In genomic region chr9:8831568-8831967, GRCh38 we compare ENCODE assay signal across 24 cellular contexts.
"Had no signal": no experiment of that assay in that cellular context is flagged by ENCODE, and none has a peak within 500 bp of the region (broad histone marks: within the 10 kb centered on the region; RNA-seq: fewer than 3 reads in every experiment).

No MANE protein-coding gene starts in this region.

- H3K4me2 ChIP-seq: hepatocyte, neural progenitor cell had no signal

- H3K27ac ChIP-seq: gastrocnemius medialis, heart left ventricle, hepatocyte, left ventricle myocardium inferior, lower lobe of right lung, neural progenitor cell, parathyroid adenoma, stomach, thyroid gland, vagina had no signal

- ATAC-seq: effector memory CD8-positive, alpha-beta T cell; gastrocnemius medialis; heart left ventricle; left cardiac atrium; lower lobe of right lung; natural killer cell; sciatic nerve; stimulated activated effector memory CD8-positive, alpha-beta T cell treated with anti-CD3 and anti-CD28 coated beads, Interleukin-12 subunit alpha, Interleukin-12 subunit beta, amount 100 ng/mL, for 72 hours had no signal

- H3K4me1 ChIP-seq: gastrocnemius medialis, lower lobe of right lung, parathyroid adenoma, stomach, vagina had no signal

- H3K36me3 Mint-ChIP-seq: natural killer cell; stimulated activated effector memory CD8-positive, alpha-beta T cell treated with anti-CD3 and anti-CD28 coated beads, Interleukin-12 subunit alpha, Interleukin-12 subunit beta, amount 100 ng/mL, for 72 hours had no signal

- FAIRE-seq: endometrium, islet of Langerhans had no signal

- H3K9me3 Mint-ChIP-seq: stimulated activated effector memory CD8-positive, alpha-beta T cell treated with anti-CD3 and anti-CD28 coated beads, Interleukin-12 subunit alpha, Interleukin-12 subunit beta, amount 100 ng/mL, for 72 hours had no signal

- H2AFZ ChIP-seq: hepatocyte, neural progenitor cell, parathyroid adenoma had no signal

- H3K4me1 Mint-ChIP-seq: natural killer cell; stimulated activated effector memory CD8-positive, alpha-beta T cell treated with anti-CD3 and anti-CD28 coated beads, Interleukin-12 subunit alpha, Interleukin-12 subunit beta, amount 100 ng/mL, for 72 hours had no signal

- H3K36me3 ChIP-seq: gastrocnemius medialis, heart left ventricle, left ventricle myocardium inferior, lower lobe of right lung, neural progenitor cell, stomach, thyroid gland, vagina had no signal

- H3K4me3 ChIP-seq: gastrocnemius medialis, heart left ventricle, hepatocyte, left ventricle myocardium inferior, lower lobe of right lung, neural progenitor cell, stomach, thyroid gland, vagina had no signal

- H3K9me3 ChIP-seq: gastrocnemius medialis, heart left ventricle, left ventricle myocardium inferior, lower lobe of right lung, stomach, thyroid gland, vagina had no signal

- H3K27me3 Mint-ChIP-seq: effector memory CD8-positive, alpha-beta T cell; progenitor cell of endocrine pancreas had no signal

- H3K27ac Mint-ChIP-seq: effector memory CD8-positive, alpha-beta T cell; natural killer cell; progenitor cell of endocrine pancreas; stimulated activated effector memory CD8-positive, alpha-beta T cell treated with anti-CD3 and anti-CD28 coated beads, Interleukin-12 subunit alpha, Interleukin-12 subunit beta, amount 100 ng/mL, for 72 hours had no signal

- H3K4me3 Mint-ChIP-seq: effector memory CD8-positive, alpha-beta T cell; natural killer cell; neural progenitor cell; stimulated activated effector memory CD8-positive, alpha-beta T cell treated with anti-CD3 and anti-CD28 coated beads, Interleukin-12 subunit alpha, Interleukin-12 subunit beta, amount 100 ng/mL, for 72 hours had no signal

- H3K9ac ChIP-seq: neural progenitor cell, parathyroid adenoma had no signal

- H3K27me3 ChIP-seq: gastrocnemius medialis, heart left ventricle, hepatocyte, neural progenitor cell, stomach, thyroid gland, vagina had no signal

- H3K79me2 ChIP-seq: hepatocyte, parathyroid adenoma had no signal

- DNase-seq: cortex of kidney; effector memory CD8-positive, alpha-beta T cell; foreskin fibroblast; gastrocnemius medialis; heart left ventricle; left cardiac atrium; left ventricle myocardium inferior; lower lobe of right lung; natural killer cell; stimulated activated CD4-positive, alpha-beta T cell treated with anti-CD3 and anti-CD28 coated beads, Interleukin-2, amount 100 ng/mL, for 24 hours; stimulated activated CD4-positive, alpha-beta T cell treated with anti-CD3 and anti-CD28 coated beads, Interleukin-4, amount 100 ng/mL, for 24 hours; stimulated activated naive CD4-positive, alpha-beta T cell treated with Interleukin-2 at 50 U/mL for 16 hours; stomach; thyroid gland; trophoblast cell had no signal
